ENCODE assay signal across 8 cellular contexts in the genomic region with DNA sequence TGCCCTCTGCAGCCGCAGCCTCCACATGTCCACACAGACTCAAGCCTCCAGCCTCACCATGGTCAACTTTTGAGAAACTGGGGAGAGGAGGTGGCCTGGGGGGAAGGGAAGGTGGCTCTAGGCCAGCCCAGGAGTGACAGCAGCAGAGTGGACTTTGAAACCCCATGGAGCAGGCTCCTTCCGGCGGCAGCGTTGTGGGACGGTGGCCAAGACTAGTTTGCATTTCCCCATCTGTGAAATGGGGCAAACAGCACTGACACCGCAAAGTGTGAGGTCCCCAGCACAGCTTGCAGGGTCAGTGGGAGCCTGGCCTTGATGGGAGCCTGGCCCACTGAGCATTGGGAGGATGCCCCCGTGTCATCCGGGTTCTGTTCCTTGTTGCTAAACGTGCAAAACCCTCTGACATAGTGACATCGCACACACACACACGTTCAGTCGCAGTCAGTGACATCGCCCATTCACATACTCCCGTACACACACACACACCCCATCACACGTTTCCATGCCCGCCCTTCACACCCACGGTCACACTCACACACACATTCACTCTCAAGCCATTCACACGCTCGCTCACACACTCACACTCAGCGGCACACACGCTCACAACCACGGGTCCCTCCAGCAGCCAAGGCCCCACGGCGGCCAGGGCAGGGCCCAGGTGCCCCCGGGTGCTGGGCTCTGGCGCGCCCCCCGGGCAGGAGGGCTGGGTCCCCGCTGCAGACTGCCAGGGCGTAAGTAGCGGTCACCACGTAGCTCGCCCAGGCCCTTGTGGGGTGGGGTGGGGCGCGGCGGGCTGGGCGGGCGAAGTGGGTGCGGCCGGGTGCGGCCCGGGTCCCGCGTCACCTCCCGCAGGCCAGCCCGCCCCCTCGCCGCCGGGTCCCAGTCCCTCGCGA. TPM values are rescaled to one million over a fixed set of nuclear protein-coding genes. Genes with fewer than 3 reads are reported as not detected.
A peak's percentile ranks its signal among the peaks of the same experiment; 100 is the strongest.
DNase-seq lines count a peak whose midpoint lies in the region; ATAC-seq, FAIRE-seq and TF ChIP-seq lines count a peak whose summit lies in the region.

No MANE protein-coding gene starts in this region.

- FAIRE-seq in A549 (lab: Jason Lieb, UNC): no peak

- H3K4me2 ChIP-seq in A549: peak overlapping the region; percentile 88

- H3K9me3 ChIP-seq in A549: no peaks in the 10 kb centered on the region

- no peak for TF ChIP-seq EP300 in A549 (IDR thresholded peaks at IDR 0.05)

- ATAC-seq in A549: peak; percentile 64 to 65
- ATAC-seq in GM18868 (IDR thresholded peaks at IDR 0.05; ENCODE audit: unreplicated experiment): peak; percentile 44
- ATAC-seq in HG03135 (IDR thresholded peaks at IDR 0.05; ENCODE audit: unreplicated experiment): peak; percentile 34
- ATAC-seq in SK-N-SH treated with all-trans-retinoic acid at 6 μM for 48 hours: peak; percentile 43

- no peak for TF ChIP-seq RAD21 in A549 (conservative IDR thresholded peaks at IDR 0.05 in 1 of 2, IDR thresholded peaks at IDR 0.05 in 1 of 2)

- peak overlapping the region; percentile 96 to 97 for H3K27ac ChIP-seq in A549
- peak overlapping the region; percentile 33 for H3K27ac ChIP-seq in caudate nucleus (ENCODE audit: low read depth, low read length)
- peak overlapping the region; percentile 81 for H3K27ac ChIP-seq in layer of hippocampus (ENCODE audit: low read depth, low read length)

- H3K4me3 ChIP-seq in A549: peak overlapping the region; percentile 85

- no peak for TF ChIP-seq POLR2A in A549 (IDR thresholded peaks at IDR 0.05; ENCODE audit: low read length)

- WGBS in A549 (ENCODE audit: missing lambda C conversion rate): 4% methylated on average over 18 of the region's 51 CpGs

- H3K27me3 ChIP-seq in layer of hippocampus (ENCODE audit: control insufficient read depth, insufficient read depth, low read length): no peaks in the 10 kb centered on the region

- DNase-seq in A549 (ENCODE audit: low read depth in 1 of 2, low spot score in 1 of 2) (peak; percentile 43 to 54), caudate nucleus (lab: John Stamatoyannopoulos, UW) (peak in 26 of 61 donors; percentile 26 to 75 (median 42)), NCI-H1092 (lab: John Stamatoyannopoulos, UW) (no peak)
- DNase-seq in stimulated activated CD4-positive, alpha-beta T cell treated with anti-CD3 and anti-CD28 coated beads, Interleukin-4, amount 100 ng/mL, for 4 hours: peak; percentile 13 to 41

- H3K4me1 ChIP-seq in A549: peaks cover 37% of the 10 kb centered on the region

- no peak for TF ChIP-seq CTCF in A549 (IDR thresholded peaks at IDR 0.05)

- CTCF ChIA-PET in A549 (lab: Yijun Ruan, JAX): interaction anchor here (1.0 to 4.7 kb wide), 9 partner anchors 12 to 219 kb away, joined by 3 to 29 read pairs (median 4); no protein-coding TSS in a partner anchor

- POLR2A ChIA-PET in A549 (lab: Yijun Ruan, JAX): interaction anchor here (0.6 to 1.9 kb wide), 6 partner anchors 9 to 341 kb away, joined by 4 to 13 read pairs (median 7); a partner anchor contains a TSS

TF ChIP-seq in A549, 52 proteins besides CTCF, POLR2A, EP300 and RAD21 (continues in another document):
- TF ChIP-seq HOXA7 (CRISPR knock-in tag; IDR thresholded peaks at IDR 0.05): no peak
- TF ChIP-seq, protein P1, sequence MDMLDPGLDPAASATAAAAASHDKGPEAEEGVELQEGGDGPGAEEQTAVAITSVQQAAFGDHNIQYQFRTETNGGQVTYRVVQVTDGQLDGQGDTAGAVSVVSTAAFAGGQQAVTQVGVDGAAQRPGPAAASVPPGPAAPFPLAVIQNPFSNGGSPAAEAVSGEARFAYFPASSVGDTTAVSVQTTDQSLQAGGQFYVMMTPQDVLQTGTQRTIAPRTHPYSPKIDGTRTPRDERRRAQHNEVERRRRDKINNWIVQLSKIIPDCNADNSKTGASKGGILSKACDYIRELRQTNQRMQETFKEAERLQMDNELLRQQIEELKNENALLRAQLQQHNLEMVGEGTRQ (IDR thresholded peaks at IDR 0.05): no peak
- TF ChIP-seq, protein P2, sequence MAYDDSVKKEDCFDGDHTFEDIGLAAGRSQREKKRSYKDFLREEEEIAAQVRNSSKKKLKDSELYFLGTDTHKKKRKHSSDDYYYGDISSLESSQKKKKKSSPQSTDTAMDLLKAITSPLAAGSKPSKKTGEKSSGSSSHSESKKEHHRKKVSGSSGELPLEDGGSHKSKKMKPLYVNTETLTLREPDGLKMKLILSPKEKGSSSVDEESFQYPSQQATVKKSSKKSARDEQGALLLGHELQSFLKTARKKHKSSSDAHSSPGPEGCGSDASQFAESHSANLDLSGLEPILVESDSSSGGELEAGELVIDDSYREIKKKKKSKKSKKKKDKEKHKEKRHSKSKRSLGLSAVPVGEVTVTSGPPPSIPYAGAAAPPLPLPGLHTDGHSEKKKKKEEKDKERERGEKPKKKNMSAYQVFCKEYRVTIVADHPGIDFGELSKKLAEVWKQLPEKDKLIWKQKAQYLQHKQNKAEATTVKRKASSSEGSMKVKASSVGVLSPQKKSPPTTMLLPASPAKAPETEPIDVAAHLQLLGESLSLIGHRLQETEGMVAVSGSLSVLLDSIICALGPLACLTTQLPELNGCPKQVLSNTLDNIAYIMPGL (CRISPR knock-in tag; IDR thresholded peaks at IDR 0.05; ENCODE audit: borderline replicate concordance): no peak
- TF ChIP-seq CBX8 (IDR thresholded peaks at IDR 0.05): no peak
- no peak for TF ChIP-seq HDAC2 (IDR thresholded peaks at IDR 0.05)
- TF ChIP-seq TP53 (CRISPR knock-in tag; IDR thresholded peaks at IDR 0.05): no peak
- TF ChIP-seq ZC3H11A (IDR thresholded peaks at IDR 0.05): no peak
- no peak for TF ChIP-seq CEBPB (IDR thresholded peaks at IDR 0.05)
- TF ChIP-seq CHD4 (IDR thresholded peaks at IDR 0.05; ENCODE audit: borderline replicate concordance): no peak
- TF ChIP-seq MAZ (IDR thresholded peaks at IDR 0.05; ENCODE audit: borderline replicate concordance, low read depth, low read length): no peak
- TF ChIP-seq MAFK (IDR thresholded peaks at IDR 0.05; ENCODE audit: partially characterized antibody): no peak
- TF ChIP-seq HEYL (CRISPR knock-in tag; IDR thresholded peaks at IDR 0.05): no peak
- no peak for TF ChIP-seq RARB (CRISPR knock-in tag; IDR thresholded peaks at IDR 0.05)
- TF ChIP-seq EHMT2 (IDR thresholded peaks at IDR 0.05; ENCODE audit: low read depth): no peak

TF ChIP-seq in SK-N-SH treated with all-trans-retinoic acid at 6 μM for 48 hours, 23 proteins besides CTCF, POLR2A, EP300 and RAD21 (continues in another document):
- TF ChIP-seq, protein P3, sequence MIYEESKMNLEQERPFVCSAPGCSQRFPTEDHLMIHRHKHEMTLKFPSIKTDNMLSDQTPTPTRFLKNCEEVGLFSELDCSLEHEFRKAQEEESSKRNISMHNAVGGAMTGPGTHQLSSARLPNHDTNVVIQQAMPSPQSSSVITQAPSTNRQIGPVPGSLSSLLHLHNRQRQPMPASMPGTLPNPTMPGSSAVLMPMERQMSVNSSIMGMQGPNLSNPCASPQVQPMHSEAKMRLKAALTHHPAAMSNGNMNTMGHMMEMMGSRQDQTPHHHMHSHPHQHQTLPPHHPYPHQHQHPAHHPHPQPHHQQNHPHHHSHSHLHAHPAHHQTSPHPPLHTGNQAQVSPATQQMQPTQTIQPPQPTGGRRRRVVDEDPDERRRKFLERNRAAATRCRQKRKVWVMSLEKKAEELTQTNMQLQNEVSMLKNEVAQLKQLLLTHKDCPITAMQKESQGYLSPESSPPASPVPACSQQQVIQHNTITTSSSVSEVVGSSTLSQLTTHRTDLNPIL (CRISPR knock-in tag; IDR thresholded peaks at IDR 0.05; ENCODE audit: low read depth): no peak
- TF ChIP-seq TOX (CRISPR knock-in tag; IDR thresholded peaks at IDR 0.05; ENCODE audit: borderline replicate concordance) (no peak), ZFP3 (CRISPR knock-in tag; IDR thresholded peaks at IDR 0.05) (no peak), OSR1 (CRISPR knock-in tag; IDR thresholded peaks at IDR 0.05) (no peak), ARNTL (CRISPR knock-in tag; IDR thresholded peaks at IDR 0.05; ENCODE audit: borderline replicate concordance, low read depth) (no peak), RARB (CRISPR knock-in tag; IDR thresholded peaks at IDR 0.05) (no peak)
- TF ChIP-seq, protein P4, sequence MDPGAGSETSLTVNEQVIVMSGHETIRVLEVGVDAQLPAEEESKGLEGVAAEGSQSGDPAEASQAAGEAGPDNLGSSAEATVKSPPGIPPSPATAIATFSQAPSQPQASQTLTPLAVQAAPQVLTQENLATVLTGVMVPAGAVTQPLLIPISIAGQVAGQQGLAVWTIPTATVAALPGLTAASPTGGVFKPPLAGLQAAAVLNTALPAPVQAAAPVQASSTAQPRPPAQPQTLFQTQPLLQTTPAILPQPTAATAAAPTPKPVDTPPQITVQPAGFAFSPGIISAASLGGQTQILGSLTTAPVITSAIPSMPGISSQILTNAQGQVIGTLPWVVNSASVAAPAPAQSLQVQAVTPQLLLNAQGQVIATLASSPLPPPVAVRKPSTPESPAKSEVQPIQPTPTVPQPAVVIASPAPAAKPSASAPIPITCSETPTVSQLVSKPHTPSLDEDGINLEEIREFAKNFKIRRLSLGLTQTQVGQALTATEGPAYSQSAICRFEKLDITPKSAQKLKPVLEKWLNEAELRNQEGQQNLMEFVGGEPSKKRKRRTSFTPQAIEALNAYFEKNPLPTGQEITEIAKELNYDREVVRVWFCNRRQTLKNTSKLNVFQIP (CRISPR knock-in tag; IDR thresholded peaks at IDR 0.05; ENCODE audit: borderline replicate concordance, low read depth): no peak

RNA-seq across cellular contexts. Expression of a gene that starts 0.6 kb away (rescaled TPM):
- polyA plus RNA-seq in A549 (2011; rRNA removed) (30.8 and 39.4 TPM in 2 replicates), A549 (2017; fragmentation: RNase III; extraction: RNeasy Plus Mini Kit Qiagen cat#74134 plus additional on column Dnase treatment) (47.6 to 54.0 TPM (median 51.8 TPM) in 3 replicates)
- 53.4 and 74.7 TPM in 2 replicates for polyA plus RNA-seq in A549 (2012; cell fraction: cytosol; rRNA removed)
- 60.2 and 68.1 TPM in 2 replicates for polyA plus RNA-seq in A549 (2012; cell fraction: nucleus; rRNA removed)
- 40.5 and 42.5 TPM in 2 replicates for polyA minus RNA-seq in A549 (2011; rRNA and poly(A)+ RNA removed)

RNA-seq across cellular contexts. Expression of a gene that starts 8.2 kb away (rescaled TPM):
- polyA plus RNA-seq in A549 (2011; rRNA removed): not detected in 2 replicates
- polyA plus RNA-seq in A549 (2012; cell fraction: cytosol; rRNA removed): not detected in 2 replicates
- not detected in 2 replicates for polyA plus RNA-seq in A549 (2012; cell fraction: nucleus; rRNA removed)
- polyA plus RNA-seq in A549 (2017; fragmentation: RNase III; extraction: RNeasy Plus Mini Kit Qiagen cat#74134 plus additional on column Dnase treatment): not detected in 3 replicates
- polyA minus RNA-seq in A549 (2011; rRNA and poly(A)+ RNA removed): 0.87 and 1.3 TPM in 2 replicates

RNA-seq across cellular contexts. Expression of a gene that starts 33.9 kb away (rescaled TPM):
- polyA plus RNA-seq in A549 (2011; rRNA removed): 31.8 and 42.0 TPM in 2 replicates
- polyA plus RNA-seq in A549 (2012; cell fraction: cytosol; rRNA removed): 23.8 and 30.2 TPM in 2 replicates
- 27.7 and 37.2 TPM in 2 replicates for polyA plus RNA-seq in A549 (2012; cell fraction: nucleus; rRNA removed)
- polyA plus RNA-seq in A549 (2017; fragmentation: RNase III; extraction: RNeasy Plus Mini Kit Qiagen cat#74134 plus additional on column Dnase treatment): 29.8 to 31.5 TPM (median 31.0 TPM) in 3 replicates
- polyA minus RNA-seq in A549 (2011; rRNA and poly(A)+ RNA removed): 33.8 and 34.7 TPM in 2 replicates

Comparison
In these comparisons a context has a peak if more than half of its experiments do, and no peak if none do; other contexts are left out.
1. H3K27ac ChIP-seq: peak in every context shown above with its lines; median percentile 96 in A549; 81 in layer of hippocampus; 33 in caudate nucleus.